ENCODE assay signal across 13 cellular contexts in the genomic region with DNA sequence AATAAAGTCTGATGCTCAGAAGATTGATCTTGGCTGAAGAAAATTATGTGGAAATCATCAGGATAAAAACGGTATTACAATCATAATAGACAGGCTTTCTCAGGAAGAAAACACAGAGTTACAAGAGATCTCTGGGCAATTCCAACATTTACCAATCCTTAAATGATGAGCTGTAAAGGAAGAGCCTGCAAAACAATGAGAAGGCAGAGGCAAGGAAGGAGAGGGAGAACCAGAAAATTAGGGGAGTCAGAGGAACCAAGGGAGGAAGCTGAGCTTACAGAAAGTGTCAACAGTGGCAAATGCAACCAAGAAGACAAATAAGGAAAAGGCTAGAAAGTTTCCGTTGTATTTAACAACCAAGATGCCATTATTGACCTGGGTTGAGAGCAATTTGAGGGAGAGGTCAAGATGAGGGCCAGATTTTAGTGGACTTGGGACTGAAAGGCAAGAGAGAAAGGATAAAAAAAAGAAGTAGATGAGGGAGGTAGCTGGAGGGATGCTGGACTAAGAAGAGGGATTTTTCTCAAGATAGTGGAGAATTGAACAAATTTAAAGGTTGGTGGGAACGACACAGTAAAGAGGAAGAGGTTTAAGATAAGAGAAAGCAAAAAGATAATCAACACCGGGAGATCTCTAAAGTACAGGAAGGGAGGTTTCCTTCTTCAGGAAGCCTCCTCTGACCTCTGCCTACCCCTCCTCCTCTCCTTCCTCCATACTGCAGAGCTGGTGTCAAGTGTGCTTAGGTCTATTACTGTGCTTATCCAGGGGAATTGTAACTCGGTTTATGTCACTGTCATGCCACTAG.
DNase-seq lines count a peak whose midpoint lies in the region; ATAC-seq and TF ChIP-seq lines count a peak whose summit lies in the region.
"Had no signal": no experiment of that assay in that cellular context is flagged by ENCODE, and none has a peak within 500 bp of the region (broad histone marks: within the 10 kb centered on the region; RNA-seq: fewer than 3 reads in every experiment).

No MANE protein-coding gene starts in this region.

- H3K36me3 Mint-ChIP-seq in activated CD4-positive, alpha-beta T cell treated with anti-CD3 and anti-CD28 coated beads, Interleukin-2, amount 10 ng/mL, durations not matched to agents 24 days and 14 days (ENCODE audit: low read depth), result peaks cover 9% of the 10 kb centered on the region
- H3K36me3 Mint-ChIP-seq in activated T-helper 17 cell treated with anti-CD3 and anti-CD28 coated beads, Interleukin-2, amount 50 U/mL, for 72 hours (ENCODE audit: low read depth), result no peaks in the 10 kb centered on the region

- peak overlapping the region; percentile 52 for H3K4me3 Mint-ChIP-seq in activated CD4-positive, alpha-beta T cell treated with anti-CD3 and anti-CD28 coated beads, Interleukin-2, amount 10 ng/mL, durations not matched to agents 24 days and 14 days
- H3K4me3 Mint-ChIP-seq in activated T-helper 17 cell treated with anti-CD3 and anti-CD28 coated beads, Interleukin-2, amount 50 U/mL, for 72 hours, result peak overlapping the region; percentile 65

- no peaks in the 10 kb centered on the region for H3K9me3 ChIP-seq in KOPT-K1 (ENCODE audit: insufficient read depth, low read length, poor library complexity, severe bottlenecking)
- no peaks in the 10 kb centered on the region for H3K9me3 ChIP-seq in mucosa of descending colon
- H3K9me3 ChIP-seq: gastrocnemius medialis, HAP-1 had no signal

- peaks cover 32% of the 10 kb centered on the region for H3K9me3 Mint-ChIP-seq in activated CD4-positive, alpha-beta T cell treated with anti-CD3 and anti-CD28 coated beads, Interleukin-2, amount 10 ng/mL, durations not matched to agents 24 days and 14 days
- peaks cover 25% of the 10 kb centered on the region for H3K9me3 Mint-ChIP-seq in activated T-helper 17 cell treated with anti-CD3 and anti-CD28 coated beads, Interleukin-2, amount 50 U/mL, for 72 hours

- DNase-seq in activated CD4-positive, alpha-beta T cell treated with anti-CD3 and anti-CD28 coated beads, Interleukin-2, amount 10 ng/mL, durations not matched to agents 24 days and 14 days, result peak; percentile 68
- DNase-seq in activated CD4-positive, alpha-beta T cell treated with anti-CD3 and anti-CD28 coated beads for 48 hours, result no peak
- DNase-seq in mucosa of descending colon (no peak), NCI-H446 (lab: John Stamatoyannopoulos, UW) (no peak), kidney tubule cell (ENCODE audit: low spot score) (no peak)
- DNase-seq: ACHN, gastrocnemius medialis, NCI-H526 treated with DMSO at 0.1 percent for 48 hours had no signal

- peak; percentile 48 for ATAC-seq in activated T-helper 17 cell treated with anti-CD3 and anti-CD28 coated beads, Interleukin-2, amount 50 U/mL, for 72 hours (replicated peaks)
- ATAC-seq in mucosa of descending colon (peak; percentile 47), HG02973 (IDR thresholded peaks at IDR 0.05; ENCODE audit: unreplicated experiment) (no peak)
- ATAC-seq: gastrocnemius medialis had no signal

- H3K4me1 Mint-ChIP-seq in activated CD4-positive, alpha-beta T cell treated with anti-CD3 and anti-CD28 coated beads, Interleukin-2, amount 10 ng/mL, durations not matched to agents 24 days and 14 days, result peaks cover 79% of the 10 kb centered on the region
- H3K4me1 Mint-ChIP-seq in activated T-helper 17 cell treated with anti-CD3 and anti-CD28 coated beads, Interleukin-2, amount 50 U/mL, for 72 hours, result peaks cover 53% of the 10 kb centered on the region

- peak overlapping the region; percentile 84 for H3K27ac Mint-ChIP-seq in activated CD4-positive, alpha-beta T cell treated with anti-CD3 and anti-CD28 coated beads, Interleukin-2, amount 10 ng/mL, durations not matched to agents 24 days and 14 days
- H3K27ac Mint-ChIP-seq in activated T-helper 17 cell treated with anti-CD3 and anti-CD28 coated beads, Interleukin-2, amount 50 U/mL, for 72 hours, result peak overlapping the region; percentile 75

- H3K27ac ChIP-seq in KOPT-K1 (ENCODE audit: low read depth, low read length, poor library complexity, severe bottlenecking), result peak overlapping the region; percentile 73
- H3K27ac ChIP-seq: coronary artery, gastrocnemius medialis had no signal

- no peak for TF ChIP-seq CTCF in mucosa of descending colon (IDR thresholded peaks at IDR 0.05)

- intact Hi-C loops in activated CD4-positive, alpha-beta T cell treated with anti-CD3 and anti-CD28 coated beads, Interleukin-2, amount 10 ng/mL, durations not matched to agents 24 days and 14 days (cut with micrococcal nuclease), result loop anchor here (1.0 kb wide), 1 partner anchor 9 kb away; no protein-coding TSS in a partner anchor
- intact Hi-C loops in mucosa of descending colon (cut with DNase I, micrococcal nuclease), result no loop called here

- H3K27me3 Mint-ChIP-seq in activated CD4-positive, alpha-beta T cell treated with anti-CD3 and anti-CD28 coated beads, Interleukin-2, amount 10 ng/mL, durations not matched to agents 24 days and 14 days, result no peaks in the 10 kb centered on the region
- H3K27me3 Mint-ChIP-seq in activated T-helper 17 cell treated with anti-CD3 and anti-CD28 coated beads, Interleukin-2, amount 50 U/mL, for 72 hours, result no peaks in the 10 kb centered on the region

- H3K36me3 ChIP-seq in KOPT-K1 (ENCODE audit: insufficient read depth, low read length), result no peaks in the 10 kb centered on the region
- H3K36me3 ChIP-seq in mucosa of descending colon (ENCODE audit: low read depth), result no peaks in the 10 kb centered on the region
- H3K36me3 ChIP-seq: gastrocnemius medialis, HAP-1 had no signal

- no peaks in the 10 kb centered on the region for H3K4me1 ChIP-seq in mucosa of descending colon (ENCODE audit: low read depth)
- H3K4me1 ChIP-seq: HAP-1 had no signal

- H3K4me3 ChIP-seq in mucosa of descending colon, result no peak overlapping the region
- H3K4me3 ChIP-seq: coronary artery, gastrocnemius medialis, HAP-1 had no signal
